In genomic region chr17:38709104-38709820, GRCh38 we compare ENCODE assay signal across 20 cellular contexts. TPM values are rescaled to one million over a fixed set of nuclear protein-coding genes. Genes with fewer than 3 reads are reported as not detected.
A peak's percentile ranks its signal among the peaks of the same experiment; 100 is the strongest.
DNase-seq lines count a peak whose midpoint lies in the region; ATAC-seq and TF ChIP-seq lines count a peak whose summit lies in the region.
"Had no signal": no experiment of that assay in that cellular context is flagged by ENCODE, and none has a peak within 500 bp of the region (broad histone marks: within the 10 kb centered on the region; RNA-seq: fewer than 3 reads in every experiment).

No MANE protein-coding gene starts in this region.

- H3K79me2 ChIP-seq in DND-41 (ENCODE audit: insufficient read depth, low read length) = peaks cover 57% of the 10 kb centered on the region

- peaks cover 24 to 77% (median 49%) of the 10 kb centered on the region in 11 experiments; a peak in 17 of 22 replicates for H4K20me1 ChIP-seq in BLaER1 treated with 17β-estradiol and CSF1 and Interleukin-3, amounts not matched to agents 10 nM and 100 nM
- H4K20me1 ChIP-seq in DND-41 (ENCODE audit: insufficient read depth, low read length) = peaks cover 37% of the 10 kb centered on the region

- POLR2A ChIA-PET in naive thymus-derived CD8-positive, alpha-beta T cell (lab: Charles Lee) = interaction anchor here (0.6 to 22.8 kb wide), 2 partner anchors 14 to 265 kb away, joined by 4 to 395 read pairs; no protein-coding TSS in a partner anchor

- no peak overlapping the region for H3K4me3 ChIP-seq in BLaER1 treated with 17β-estradiol and CSF1 and Interleukin-3, amounts not matched to agents 10 nM and 100 nM
- no peak overlapping the region for H3K4me3 ChIP-seq in DND-41 (ENCODE audit: low read depth in 1 of 2, low read length in 2 of 2)
- H3K4me3 ChIP-seq: GM23338, left lung, ovary had no signal

- peaks cover 73% of the 10 kb centered on the region for H3K36me3 Mint-ChIP-seq in activated T-helper 2 cell treated with anti-CD3 and anti-CD28 coated beads, Interferon-gamma antibody, Interleukin-2, Interleukin-4, amounts not matched to agents 10 μg/mL and 5 μg/mL and 100 μg/mL, durations not matched to agents 14 hours and 24 hours and 36 hours (ENCODE audit: low read depth)
- H3K36me3 Mint-ChIP-seq in naive thymus-derived CD8-positive, alpha-beta T cell = peaks cover 0 to 59% (median 12%) of the 10 kb centered on the region in 3 donors

- no peak overlapping the region for H3K4me3 Mint-ChIP-seq in activated T-helper 2 cell treated with anti-CD3 and anti-CD28 coated beads, Interferon-gamma antibody, Interleukin-2, Interleukin-4, amounts not matched to agents 10 μg/mL and 5 μg/mL and 100 μg/mL, durations not matched to agents 14 hours and 24 hours and 36 hours (ENCODE audit: low read depth)
- peak overlapping the region in 1 of 10 donors; percentile 64 for H3K4me3 Mint-ChIP-seq in naive thymus-derived CD8-positive, alpha-beta T cell
- H3K4me3 Mint-ChIP-seq: GM23338 had no signal

- DNase-seq in DND-41 (no peak), foreskin melanocyte (no peak), SW480 (ENCODE audit: low spot score) (no peak)
- no peak for DNase-seq in activated T-helper 2 cell treated with anti-CD3 and anti-CD28 coated beads, Interferon-gamma antibody, Interleukin-2, Interleukin-4, amounts not matched to agents 10 μg/mL and 5 μg/mL and 100 μg/mL, durations not matched to agents 14 hours and 24 hours and 36 hours (ENCODE audit: low spot score)
- DNase-seq in naive thymus-derived CD8-positive, alpha-beta T cell = no peak
- DNase-seq in activated effector memory CD4-positive, alpha-beta T cell treated with Interleukin-2 at 50 U/mL for 16 hours = no peak
- DNase-seq: activated CD8-positive, alpha-beta memory T cell treated with anti-CD3 and anti-CD28 coated beads for 24 hours; Kasumi-1; left lung; NCI-H1092 treated with DMSO at 0.1 percent for 48 hours; NCI-H2081 treated with DMSO at 0.1 percent for 48 hours; NCI-H510A; ovary; stimulated activated naive CD4-positive, alpha-beta T cell treated with Interleukin-2 at 50 U/mL for 16 hours; trophoblast cell had no signal

- H3K4me2 ChIP-seq in BLaER1 treated with 17β-estradiol and CSF1 and Interleukin-3, amounts not matched to agents 10 nM and 100 nM = peak overlapping the region; percentile 93 to 99 (median 98)
- no peak overlapping the region for H3K4me2 ChIP-seq in DND-41 (ENCODE audit: insufficient read depth, low read length)
- H3K4me2 ChIP-seq: GM23338 had no signal

- H3K4me1 Mint-ChIP-seq in activated T-helper 2 cell treated with anti-CD3 and anti-CD28 coated beads, Interferon-gamma antibody, Interleukin-2, Interleukin-4, amounts not matched to agents 10 μg/mL and 5 μg/mL and 100 μg/mL, durations not matched to agents 14 hours and 24 hours and 36 hours (ENCODE audit: low read depth) = peaks cover 38% of the 10 kb centered on the region
- H3K4me1 Mint-ChIP-seq in naive thymus-derived CD8-positive, alpha-beta T cell = peaks cover 40 to 60% (median 50%) of the 10 kb centered on the region in 4 donors

- H3K9ac ChIP-seq in BLaER1 treated with 17β-estradiol and CSF1 and Interleukin-3, amounts not matched to agents 10 nM and 100 nM = peak overlapping the region; percentile 8 to 97 (median 58); a peak in 15 of 22 replicates
- peak overlapping the region; percentile 12; the same call in 1 of the 2 replicates for H3K9ac ChIP-seq in DND-41 (ENCODE audit: low read depth, low read length)

- H3K27ac Mint-ChIP-seq in activated T-helper 2 cell treated with anti-CD3 and anti-CD28 coated beads, Interferon-gamma antibody, Interleukin-2, Interleukin-4, amounts not matched to agents 10 μg/mL and 5 μg/mL and 100 μg/mL, durations not matched to agents 14 hours and 24 hours and 36 hours = peak overlapping the region; percentile 13
- peak overlapping the region; percentile 38 to 86 (median 73) for H3K27ac Mint-ChIP-seq in naive thymus-derived CD8-positive, alpha-beta T cell
- H3K27ac Mint-ChIP-seq: GM23338 had no signal

- no peak overlapping the region for H2AFZ ChIP-seq in DND-41 (ENCODE audit: low read depth, low read length)
- H2AFZ ChIP-seq: GM23338 had no signal

- peak overlapping the region in 6 of 11 experiments; percentile 15 to 83 (median 74); a peak in 8 of 22 replicates for H3K27ac ChIP-seq in BLaER1 treated with 17β-estradiol and CSF1 and Interleukin-3, amounts not matched to agents 10 nM and 100 nM
- H3K27ac ChIP-seq in DND-41 (ENCODE audit: low read length) = 0 out of 2 replicates have a peak overlapping the region, but pooled peaks have one; percentile 30
- H3K27ac ChIP-seq: ovary had no signal

- no peaks in the 10 kb centered on the region for H3K9me3 ChIP-seq in BLaER1 treated with 17β-estradiol and CSF1 and Interleukin-3, amounts not matched to agents 10 nM and 100 nM (replicated peaks in 1 of 11)
- H3K9me3 ChIP-seq in DND-41 (ENCODE audit: insufficient read depth, low read length, severe bottlenecking) = no peaks in the 10 kb centered on the region
- H3K9me3 ChIP-seq: left lung, ovary had no signal

- H3K9me3 Mint-ChIP-seq in activated T-helper 2 cell treated with anti-CD3 and anti-CD28 coated beads, Interferon-gamma antibody, Interleukin-2, Interleukin-4, amounts not matched to agents 10 μg/mL and 5 μg/mL and 100 μg/mL, durations not matched to agents 14 hours and 24 hours and 36 hours = no peaks in the 10 kb centered on the region
- H3K9me3 Mint-ChIP-seq in naive thymus-derived CD8-positive, alpha-beta T cell = no peaks in the 10 kb centered on the region

- intact Hi-C loops in activated T-helper 2 cell treated with anti-CD3 and anti-CD28 coated beads, Interferon-gamma antibody, Interleukin-2, Interleukin-4, amounts not matched to agents 10 μg/mL and 5 μg/mL and 100 μg/mL, durations not matched to agents 14 hours and 24 hours and 36 hours (cut with micrococcal nuclease) = no loop called here

- ATAC-seq in DND-41 (ENCODE audit: insufficient read depth, low read depth) (no peak), HG03135 (IDR thresholded peaks at IDR 0.05; ENCODE audit: unreplicated experiment) (no peak)
- no peak for ATAC-seq in naive thymus-derived CD8-positive, alpha-beta T cell
- ATAC-seq: GM23338, left lung, sciatic nerve had no signal

- no peaks in the 10 kb centered on the region for H3K27me3 Mint-ChIP-seq in activated T-helper 2 cell treated with anti-CD3 and anti-CD28 coated beads, Interferon-gamma antibody, Interleukin-2, Interleukin-4, amounts not matched to agents 10 μg/mL and 5 μg/mL and 100 μg/mL, durations not matched to agents 14 hours and 24 hours and 36 hours (ENCODE audit: low read depth)
- no peaks in the 10 kb centered on the region for H3K27me3 Mint-ChIP-seq in naive thymus-derived CD8-positive, alpha-beta T cell

- H3K36me3 ChIP-seq in BLaER1 treated with 17β-estradiol and CSF1 and Interleukin-3, amounts not matched to agents 10 nM and 100 nM = peaks cover 49 to 58% (median 50%) of the 10 kb centered on the region in 11 experiments
- H3K36me3 ChIP-seq in DND-41 (ENCODE audit: insufficient read depth, low read length) = peaks cover 75% of the 10 kb centered on the region
- H3K36me3 ChIP-seq: ovary had no signal

- H3K27me3 ChIP-seq in BLaER1 treated with 17β-estradiol and CSF1 and Interleukin-3, amounts not matched to agents 10 nM and 100 nM = no peaks in the 10 kb centered on the region
- no peaks in the 10 kb centered on the region for H3K27me3 ChIP-seq in DND-41 (ENCODE audit: insufficient read depth, low read length, poor library complexity)
- H3K27me3 ChIP-seq: left lung, ovary had no signal

- TF ChIP-seq CTCF in DND-41 (IDR thresholded peaks at IDR 0.05; ENCODE audit: borderline replicate concordance, extremely low read depth, low read length, poor library complexity, severe bottlenecking) = no peak

- H3K4me1 ChIP-seq in BLaER1 treated with 17β-estradiol and CSF1 and Interleukin-3, amounts not matched to agents 10 nM and 100 nM = peaks cover 78 to 86% (median 83%) of the 10 kb centered on the region in 10 experiments
- H3K4me1 ChIP-seq in DND-41 (ENCODE audit: insufficient read depth, low read length) = peaks cover 26% of the 10 kb centered on the region

RNA-seq across cellular contexts. Expression of gene MLLT6, which starts 4.2 kb away (rescaled TPM):
- total RNA-seq in activated T-helper 2 cell treated with anti-CD3 and anti-CD28 coated beads, Interferon-gamma antibody, Interleukin-2, Interleukin-4, amounts not matched to agents 10 μg/mL and 5 μg/mL and 100 μg/mL, durations not matched to agents 14 hours and 24 hours and 36 hours = 211 and 213 TPM in 2 replicates
- total RNA-seq in naive thymus-derived CD8-positive, alpha-beta T cell = 100 to 1,000 TPM; 481 to 489 TPM
- 10 to 100 TPM in 1 of 3 donors, 1 to 10 TPM in 2; 5.5 to 11.9 (median 8.3) TPM for polyA plus RNA-seq in naive thymus-derived CD8-positive, alpha-beta T cell

RNA-seq across cellular contexts. Expression of gene CISD3, which starts 20.9 kb away (rescaled TPM):
- 32.2 and 37.0 TPM in 2 replicates for total RNA-seq in activated T-helper 2 cell treated with anti-CD3 and anti-CD28 coated beads, Interferon-gamma antibody, Interleukin-2, Interleukin-4, amounts not matched to agents 10 μg/mL and 5 μg/mL and 100 μg/mL, durations not matched to agents 14 hours and 24 hours and 36 hours
- 10 to 100 TPM; 10.7 to 12.3 TPM for total RNA-seq in naive thymus-derived CD8-positive, alpha-beta T cell
- polyA plus RNA-seq in naive thymus-derived CD8-positive, alpha-beta T cell = 10 to 100 TPM; 40.5 to 63.3 (median 46.2) TPM

RNA-seq across cellular contexts. Expression of gene EPOP, which starts 34.5 kb away (rescaled TPM):
- total RNA-seq in activated T-helper 2 cell treated with anti-CD3 and anti-CD28 coated beads, Interferon-gamma antibody, Interleukin-2, Interleukin-4, amounts not matched to agents 10 μg/mL and 5 μg/mL and 100 μg/mL, durations not matched to agents 14 hours and 24 hours and 36 hours = 34.9 TPM in 2 replicates
- total RNA-seq in naive thymus-derived CD8-positive, alpha-beta T cell = 1 to 10 TPM; 1.2 TPM
- polyA plus RNA-seq in naive thymus-derived CD8-positive, alpha-beta T cell = under 1 TPM in 2 of 3 donors, not detected in 1; 0.04 to 0.10 TPM

RNA-seq across cellular contexts. Expression of gene PCGF2, which starts 38.9 kb away (rescaled TPM):
- 5.8 and 7.4 TPM in 2 replicates for total RNA-seq in activated T-helper 2 cell treated with anti-CD3 and anti-CD28 coated beads, Interferon-gamma antibody, Interleukin-2, Interleukin-4, amounts not matched to agents 10 μg/mL and 5 μg/mL and 100 μg/mL, durations not matched to agents 14 hours and 24 hours and 36 hours
- total RNA-seq in naive thymus-derived CD8-positive, alpha-beta T cell = not detected
- polyA plus RNA-seq in naive thymus-derived CD8-positive, alpha-beta T cell = under 1 TPM in 1 of 3 donors, not detected in 2; 0.08 TPM
- total RNA-seq: mononuclear cell had no signal

RNA-seq across cellular contexts. Expression of gene PSMB3, which starts 43.3 kb away (rescaled TPM):
- total RNA-seq in activated T-helper 2 cell treated with anti-CD3 and anti-CD28 coated beads, Interferon-gamma antibody, Interleukin-2, Interleukin-4, amounts not matched to agents 10 μg/mL and 5 μg/mL and 100 μg/mL, durations not matched to agents 14 hours and 24 hours and 36 hours = 337 and 342 TPM in 2 replicates
- total RNA-seq in naive thymus-derived CD8-positive, alpha-beta T cell = 10 to 100 TPM; 94.1 to 96.4 TPM
- 100 to 1,000 TPM; 338 to 361 (median 349) TPM for polyA plus RNA-seq in naive thymus-derived CD8-positive, alpha-beta T cell

Comparison
In these comparisons a context has a peak if more than half of its experiments do, and no peak if none do; other contexts are left out.
1. RNA of gene EPOP, which starts 34.5 kb away (total RNA-seq): 34.9 TPM in activated T-helper 2 cell treated with anti-CD3 and anti-CD28 coated beads, Interferon-gamma antibody, Interleukin-2, Interleukin-4, amounts not matched to agents 10 μg/mL and 5 μg/mL and 100 μg/mL, durations not matched to agents 14 hours and 24 hours and 36 hours; 1.2 TPM in naive thymus-derived CD8-positive, alpha-beta T cell; every median in the first group is over 10 times any median in the second.